Comparison of ENCODE assay signal across 15 cellular contexts in genomic region chr13:44382635-44383145, GRCh38. TPM values are rescaled to one million over a fixed set of nuclear protein-coding genes. Genes with fewer than 3 reads are reported as not detected.
"Had no signal": no experiment of that assay in that cellular context is flagged by ENCODE, and none has a peak within 500 bp of the region (broad histone marks: within the 10 kb centered on the region; RNA-seq: fewer than 3 reads in every experiment).

No MANE protein-coding gene starts in this region.

- H3K27ac ChIP-seq: coronary artery, gastrocnemius medialis, hepatocyte, tibial artery, vagina had no signal

- H3K36me3 ChIP-seq: gastrocnemius medialis had no signal

- H3K27me3 ChIP-seq: gastrocnemius medialis, hepatocyte, tibial artery, vagina had no signal

- ATAC-seq: activated naive CD8-positive, alpha-beta T cell treated with anti-CD3 and anti-CD28 coated beads, Interleukin-2, amount 50 U/mL, for 24 hours; gastrocnemius medialis; stimulated activated naive CD8-positive, alpha-beta T cell treated with anti-CD3 and anti-CD28 coated beads, Interleukin-15, amount 100 ng/mL, for 72 hours; WTC11 had no signal

- H3K4me3 ChIP-seq: coronary artery, gastrocnemius medialis, hepatocyte, tibial artery, vagina had no signal

- H3K9me3 ChIP-seq: gastrocnemius medialis, tibial artery, vagina had no signal

- DNase-seq: activated CD4-positive, alpha-beta T cell treated with anti-CD3 and anti-CD28 coated beads for 48 hours; activated naive CD4-positive, alpha-beta T cell treated with Interleukin-2 at 50 U/mL for 16 hours; activated naive CD8-positive, alpha-beta T cell treated with anti-CD3 and anti-CD28 coated beads, Interleukin-2, amount 50 U/mL, for 24 hours; caudate nucleus; effector CD8-positive, alpha-beta T cell; gastrocnemius medialis; stimulated activated CD4-positive, alpha-beta T cell treated with anti-CD3 and anti-CD28 coated beads, Interleukin-2, amount 100 ng/mL, for 48 hours; stimulated activated naive CD8-positive, alpha-beta T cell treated with anti-CD3 and anti-CD28 coated beads, Interleukin-15, amount 100 ng/mL, for 72 hours; SW 1271; tibial artery had no signal

- H3K4me1 ChIP-seq: tibial artery, vagina had no signal

RNA-seq across cellular contexts. Expression of gene SERP2, which starts 9.1 kb away (rescaled TPM):
- total RNA-seq: activated T-helper 1 cell treated with anti-CD3 and anti-CD28 coated beads, Interleukin-12 subunit alpha, Interleukin-12 subunit beta, Interleukin-2, Interleukin-4 antibody, amounts not matched to agents 30 ng/mL and 10 ng/mL and 1 ng/mL, durations not matched to agents 14 hours and 24 hours and 36 hours had no signal
